ENCODE assay signal across 17 cellular contexts in genomic region chr9:2299156-2299842, GRCh38.
DNase-seq lines count a peak whose midpoint lies in the region; ATAC-seq and TF ChIP-seq lines count a peak whose summit lies in the region.
"Had no signal": no experiment of that assay in that cellular context is flagged by ENCODE, and none has a peak within 500 bp of the region (broad histone marks: within the 10 kb centered on the region; RNA-seq: fewer than 3 reads in every experiment).

No MANE protein-coding gene starts in this region.

- H3K4me1 Mint-ChIP-seq in nephron: peaks cover 32% of the 10 kb centered on the region
- H3K4me1 Mint-ChIP-seq: activated CD4-positive, alpha-beta T cell treated with anti-CD3 and anti-CD28 coated beads, Interleukin-2, amount 10 ng/mL, durations not matched to agents 7 days and 5 days; CD4-positive, alpha-beta memory T cell; naive B cell had no signal

- no peaks in the 10 kb centered on the region for H3K36me3 Mint-ChIP-seq in nephron (ENCODE audit: low read depth)
- H3K36me3 Mint-ChIP-seq: CD4-positive, alpha-beta memory T cell; naive B cell had no signal

- peaks cover 9% of the 10 kb centered on the region for H3K9me3 Mint-ChIP-seq in nephron
- H3K9me3 Mint-ChIP-seq: activated CD4-positive, alpha-beta T cell treated with anti-CD3 and anti-CD28 coated beads, Interleukin-2, amount 10 ng/mL, durations not matched to agents 7 days and 5 days had no signal

- H3K27ac Mint-ChIP-seq in nephron: peak overlapping the region in 2 of 3 experiments; percentile 1 to 51
- H3K27ac Mint-ChIP-seq: activated CD4-positive, alpha-beta T cell treated with anti-CD3 and anti-CD28 coated beads, Interleukin-2, amount 10 ng/mL, durations not matched to agents 7 days and 5 days; CD4-positive, alpha-beta memory T cell; IgD-negative memory B cell had no signal

- no peak for ATAC-seq in HG03139 (IDR thresholded peaks at IDR 0.05; ENCODE audit: unreplicated experiment)

- no peak overlapping the region for H3K4me3 Mint-ChIP-seq in nephron
- H3K4me3 Mint-ChIP-seq: activated CD4-positive, alpha-beta T cell treated with anti-CD3 and anti-CD28 coated beads, Interleukin-2, amount 10 ng/mL, durations not matched to agents 7 days and 5 days; CD4-positive, alpha-beta memory T cell; IgD-negative memory B cell; naive B cell had no signal

- DNase-seq in LNCaP clone FGC (ENCODE audit: low read depth) (peak; percentile 72), NCI-H2107 (lab: John Stamatoyannopoulos, UW) (peak; percentile 82), SW480 (ENCODE audit: low spot score) (peak; percentile 44), kidney glomerular epithelial cell (lab: John Stamatoyannopoulos, UW) (no peak), anterior cingulate cortex (lab: John Stamatoyannopoulos, UW) (no peak)
- DNase-seq in activated CD4-positive, alpha-beta T cell treated with anti-CD3 and anti-CD28 coated beads for 48 hours: no peak
- DNase-seq: activated CD4-positive, alpha-beta T cell treated with anti-CD3 and anti-CD28 coated beads, Interleukin-2, amount 10 ng/mL, durations not matched to agents 7 days and 5 days; activated effector memory CD4-positive, alpha-beta T cell treated with anti-CD3 and anti-CD28 coated beads, Interleukin-2, amount 50 U/mL, for 16 hours; CD4-positive, alpha-beta memory T cell; GM23248; naive B cell; SW 1271 had no signal

- no peaks in the 10 kb centered on the region for H3K27me3 Mint-ChIP-seq in nephron (ENCODE audit: low read depth)
- H3K27me3 Mint-ChIP-seq: activated CD4-positive, alpha-beta T cell treated with anti-CD3 and anti-CD28 coated beads, Interleukin-2, amount 10 ng/mL, durations not matched to agents 7 days and 5 days had no signal

- TF ChIP-seq CTCF in LNCaP clone FGC (IDR thresholded peaks at IDR 0.05; ENCODE audit: control insufficient read depth, extremely low read depth, insufficient read depth) (no peak), nephron (IDR thresholded peaks at IDR 0.05; ENCODE audit: unreplicated experiment in 3 of 3) (no peak)

- H3K4me3 ChIP-seq in LNCaP clone FGC (ENCODE audit: low read depth, low read length): no peak overlapping the region
- H3K4me3 ChIP-seq: cardiac muscle cell, GM23248, right atrium auricular region had no signal

Comparison
In these comparisons a context has a peak if more than half of its experiments do, and no peak if none do; other contexts are left out.
1. DNase-seq: peak in LNCaP clone FGC (single experiment), NCI-H2107 (single experiment) and SW480 (single experiment); none in kidney glomerular epithelial cell (single experiment), activated CD4-positive, alpha-beta T cell treated with anti-CD3 and anti-CD28 coated beads for 48 hours (single experiment) and anterior cingulate cortex (0 of 58).